ENCODE assay signal across 21 cellular contexts in genomic region chr3:149999421-149999820, GRCh38. TPM values are rescaled to one million over a fixed set of nuclear protein-coding genes. Genes with fewer than 3 reads are reported as not detected.
DNase-seq lines count a peak whose midpoint lies in the region; ATAC-seq lines count a peak whose summit lies in the region.
"Had no signal": no experiment of that assay in that cellular context is flagged by ENCODE, and none has a peak within 500 bp of the region (broad histone marks: within the 10 kb centered on the region; RNA-seq: fewer than 3 reads in every experiment).

No MANE protein-coding gene starts in this region.

- H3K4me2 ChIP-seq in Karpas-422 (ENCODE audit: low read depth, low read length, poor library complexity, severe bottlenecking) = no peak overlapping the region
- H3K4me2 ChIP-seq: A549 had no signal

- H3K4me1 ChIP-seq in Karpas-422 (ENCODE audit: low read length) = no peaks in the 10 kb centered on the region
- H3K4me1 ChIP-seq: A549, Caco-2 had no signal

- no peaks in the 10 kb centered on the region for H3K27me3 ChIP-seq in Karpas-422 (ENCODE audit: low read length)

- no peak overlapping the region for H3K9ac ChIP-seq in Karpas-422 (ENCODE audit: low read length)

- DNase-seq in DMS 273 (lab: John Stamatoyannopoulos, UW; ENCODE audit: unreplicated experiment) = peak; percentile 67
- no peak for DNase-seq in DMS 273 treated with DMSO at 0.1 percent for 48 hours (lab: John Stamatoyannopoulos, UW)
- peak; percentile 80 to 92 for DNase-seq in NCI-H524 (lab: John Stamatoyannopoulos, UW)
- peak; percentile 51 for DNase-seq in myocyte (ENCODE audit: low read depth)
- DNase-seq in T-helper 2 cell = no peak
- no peak for DNase-seq in Karpas-422
- DNase-seq: AML-193; Caco-2; CD4-positive, alpha-beta T cell; DND-41; EL; GOT3; H7; HFFc6 had no signal

- H4K20me1 ChIP-seq in Karpas-422 (ENCODE audit: insufficient read depth, low read depth, low read length) = no peaks in the 10 kb centered on the region

- H3K9me3 ChIP-seq in Karpas-422 (ENCODE audit: low read length) = peaks cover 8% of the 10 kb centered on the region; the same call in 1 of the 2 replicates

- H3K27ac ChIP-seq in Karpas-422 (ENCODE audit: low read length) = no peak overlapping the region
- H3K27ac ChIP-seq: 22Rv1, A549, C4-2B had no signal

- H3K36me3 ChIP-seq in Karpas-422 (ENCODE audit: insufficient read depth, low read length) = no peaks in the 10 kb centered on the region

- H2AFZ ChIP-seq in Karpas-422 (ENCODE audit: low read length) = no peak overlapping the region

- H3K4me3 ChIP-seq in Karpas-422 (ENCODE audit: low read length) = no peak overlapping the region
- H3K4me3 ChIP-seq: A549, GM12878 had no signal

- no peaks in the 10 kb centered on the region for H3K9me2 ChIP-seq in Karpas-422 (replicated peaks; ENCODE audit: insufficient read depth, low read length)

- H3K79me2 ChIP-seq in Karpas-422 (ENCODE audit: low read length) = no peaks in the 10 kb centered on the region

- no peak for ATAC-seq in HG02870 (IDR thresholded peaks at IDR 0.05; ENCODE audit: unreplicated experiment)
- ATAC-seq: A549, GM12878, HCT116, HepG2 had no signal

RNA-seq across cellular contexts. Expression of gene PFN2, which starts 28.7 kb away (rescaled TPM):
- total RNA-seq in myocyte = 260 and 354 TPM in 2 replicates
- 262 TPM for polyA plus RNA-seq in myocyte (2012)
- 90.2 and 137 TPM in 2 replicates for total RNA-seq in Karpas-422 (2014; rRNA removed; shearing (Covaris generic); ENCODE audit: low replicate concordance)

Comparison
In these comparisons a context has a peak if more than half of its experiments do, and no peak if none do; other contexts are left out.
1. DNase-seq: peak in DMS 273 (single experiment), NCI-H524 (2 of 2) and myocyte (single experiment); none in DMS 273 treated with DMSO at 0.1 percent for 48 hours (single experiment), T-helper 2 cell (0 of 5) and Karpas-422 (single experiment).